ENCODE assay signal across 13 cellular contexts in genomic region chr2:201057089-201057499, GRCh38. TPM values are rescaled to one million over a fixed set of nuclear protein-coding genes. Genes with fewer than 3 reads are reported as not detected.
DNase-seq lines count a peak whose midpoint lies in the region; ATAC-seq, FAIRE-seq and TF ChIP-seq lines count a peak whose summit lies in the region.
"Had no signal": no experiment of that assay in that cellular context is flagged by ENCODE, and none has a peak within 500 bp of the region (broad histone marks: within the 10 kb centered on the region; RNA-seq: fewer than 3 reads in every experiment).

No MANE protein-coding gene starts in this region.

- H3K4me1 ChIP-seq in neutrophil (ENCODE audit: control insufficient read depth in 1 of 2, insufficient read depth in 1 of 2, low read depth in 1 of 2, low read length in 1 of 2) (peaks cover 61% of the 10 kb centered on the region in 2 experiments), foreskin keratinocyte (no peaks in the 10 kb centered on the region)

- H3K9me3 Mint-ChIP-seq in WTC11, result no peaks in the 10 kb centered on the region
- H3K9me3 Mint-ChIP-seq: activated naive CD4-positive, alpha-beta T cell treated with anti-CD3 and anti-CD28 coated beads, Interleukin-2, amount 50 U/mL, for 72 hours; naive B cell had no signal

- H3K27me3 ChIP-seq in neutrophil (no peaks in the 10 kb centered on the region), foreskin keratinocyte (no peaks in the 10 kb centered on the region), MG63 (no peaks in the 10 kb centered on the region)

- no peak overlapping the region for H3K27ac Mint-ChIP-seq in WTC11
- H3K27ac Mint-ChIP-seq: activated naive CD4-positive, alpha-beta T cell treated with anti-CD3 and anti-CD28 coated beads, Interleukin-2, amount 50 U/mL, for 72 hours had no signal

- no peak for FAIRE-seq in H54 (lab: Jason Lieb, UNC)
- FAIRE-seq: G401.6, H1 had no signal

- peak overlapping the region; percentile 68 for H3K27ac ChIP-seq in neutrophil
- no peak overlapping the region for H3K27ac ChIP-seq in foreskin keratinocyte

- POLR2A ChIA-PET in WTC11 (lab: Charles Lee), result no interaction called here

- no peak overlapping the region for H3K4me3 ChIP-seq in fibroblast of mammary gland (ENCODE audit: control insufficient read depth, low read depth, low read length)
- H3K4me3 ChIP-seq in neutrophil (ENCODE audit: low read depth in 1 of 2, low read length in 1 of 2), result no peak overlapping the region
- no peak overlapping the region for H3K4me3 ChIP-seq in MG63

- H3K9me3 ChIP-seq in neutrophil (no peaks in the 10 kb centered on the region), MG63 (no peaks in the 10 kb centered on the region)

- H3K4me1 Mint-ChIP-seq in WTC11, result no peaks in the 10 kb centered on the region

- in situ Hi-C loops in SK-MEL-5 (cut with HindIII; ENCODE audit: low pct_unique_long_range_greater_than_20kb, low sequenced_read_pairs), result no loop called here

- DNase-seq in COLO829 (ENCODE audit: low spot score) (peak; percentile 19), SK-MEL-5 (ENCODE audit: low read depth, low spot score) (peak; percentile 84), fibroblast of mammary gland (ENCODE audit: low read depth) (peak; percentile 18), H54 (ENCODE audit: insufficient read length, low spot score) (no peak), foreskin keratinocyte (no peak), MG63 (no peak), WTC11 (ENCODE audit: low spot score) (no peak)
- DNase-seq: C1 segment of cervical spinal cord, naive B cell had no signal

- ATAC-seq in foreskin keratinocyte (no peak), WTC11 (no peak)

- TF ChIP-seq CTCF in fibroblast of mammary gland (conservative IDR thresholded peaks at IDR 0.05; ENCODE audit: control insufficient read depth, insufficient read depth, low read depth, low read length) (no peak), neutrophil (IDR thresholded peaks at IDR 0.05) (no peak), foreskin keratinocyte (conservative IDR thresholded peaks at IDR 0.05) (no peak), WTC11 (IDR thresholded peaks at IDR 0.05) (no peak)

- no peaks in the 10 kb centered on the region for H3K36me3 Mint-ChIP-seq in WTC11

- no peak for TF ChIP-seq POLR2A in H54 (IDR thresholded peaks at IDR 0.05; ENCODE audit: low read depth, low read length)

- no peaks in the 10 kb centered on the region for H3K27me3 Mint-ChIP-seq in WTC11 (ENCODE audit: low read depth)
- H3K27me3 Mint-ChIP-seq: naive B cell had no signal

- H3K36me3 ChIP-seq in neutrophil (peaks cover 30% of the 10 kb centered on the region), MG63 (peaks cover 3% of the 10 kb centered on the region)

- CTCF ChIA-PET in WTC11 (lab: Charles Lee), result interaction anchor here (1.0 kb wide), 1 partner anchor 13 kb away, joined by 4 read pairs; no protein-coding TSS in a partner anchor

- no peak overlapping the region for H3K4me3 Mint-ChIP-seq in WTC11
- H3K4me3 Mint-ChIP-seq: naive B cell had no signal

TF ChIP-seq in WTC11, 78 proteins besides CTCF, POLR2A, EP300 and RAD21:
- TF ChIP-seq PRRX2 (CRISPR knock-in tag; IDR thresholded peaks at IDR 0.05), result no peak
TF ChIP-seq in WTC11: peak in this region for 0.

RNA-seq across cellular contexts. Expression of gene HYCC2, which starts 14.4 kb away (rescaled TPM):
- 8.7 and 8.8 TPM in 2 replicates for total RNA-seq in SK-MEL-5 (2014; rRNA removed; shearing (Covaris generic))
- polyA plus RNA-seq in SK-MEL-5 (2015; cell fraction: cytosol; rRNA removed), result 4.9 and 7.0 TPM in 2 replicates
- 8.4 and 13.3 TPM in 2 replicates for polyA plus RNA-seq in SK-MEL-5 (2015; cell fraction: nucleus; rRNA removed)
- total RNA-seq in foreskin keratinocyte (7.8 and 9.4 TPM in 2 replicates), WTC11 (2021) (8.8 to 10.4 TPM (median 9.1 TPM) in 3 replicates)
- 0.93 and 1.1 TPM in 2 replicates for polyA plus RNA-seq in foreskin keratinocyte
- total RNA-seq in MG63 (2014; rRNA removed; shearing (Covaris generic); ENCODE audit: low replicate concordance), result 0.62 and 0.86 TPM in 2 replicates

RNA-seq across cellular contexts. Expression of gene NDUFB3, which starts 14.7 kb away (rescaled TPM):
- 161 and 184 TPM in 2 replicates for total RNA-seq in SK-MEL-5 (2014; rRNA removed; shearing (Covaris generic))
- 74.2 and 96.5 TPM in 2 replicates for polyA plus RNA-seq in SK-MEL-5 (2015; cell fraction: cytosol; rRNA removed)
- 9.8 and 17.3 TPM in 2 replicates for polyA plus RNA-seq in SK-MEL-5 (2015; cell fraction: nucleus; rRNA removed)
- total RNA-seq in foreskin keratinocyte, result 137 and 143 TPM in 2 replicates
- polyA plus RNA-seq in foreskin keratinocyte, result 175 and 176 TPM in 2 replicates
- 126 and 240 TPM in 2 replicates for total RNA-seq in MG63 (2014; rRNA removed; shearing (Covaris generic); ENCODE audit: low replicate concordance)
- 65.5 to 70.9 TPM (median 66.8 TPM) in 3 replicates for total RNA-seq in WTC11 (2021)

RNA-seq across cellular contexts. Expression of gene CFLAR, which starts 58.9 kb away (rescaled TPM):
- 35.2 and 38.5 TPM in 2 replicates for total RNA-seq in SK-MEL-5 (2014; rRNA removed; shearing (Covaris generic))
- polyA plus RNA-seq in SK-MEL-5 (2015; cell fraction: cytosol; rRNA removed), result 23.7 and 27.6 TPM in 2 replicates
- polyA plus RNA-seq in SK-MEL-5 (2015; cell fraction: nucleus; rRNA removed), result 47.4 and 63.3 TPM in 2 replicates
- total RNA-seq in foreskin keratinocyte (38.0 and 44.2 TPM in 2 replicates), WTC11 (2021) (18.2 to 21.5 TPM (median 19.9 TPM) in 3 replicates)
- polyA plus RNA-seq in foreskin keratinocyte, result 17.2 and 22.2 TPM in 2 replicates
- 29.3 and 39.6 TPM in 2 replicates for total RNA-seq in MG63 (2014; rRNA removed; shearing (Covaris generic); ENCODE audit: low replicate concordance)

Comparison
In these comparisons a context has a peak if more than half of its experiments do, and no peak if none do; other contexts are left out.
1. DNase-seq: peak in COLO829 (single experiment), SK-MEL-5 (single experiment) and fibroblast of mammary gland (single experiment); none in H54 (single experiment), foreskin keratinocyte (0 of 2), MG63 (single experiment) and WTC11 (single experiment).